In the genomic region with DNA sequence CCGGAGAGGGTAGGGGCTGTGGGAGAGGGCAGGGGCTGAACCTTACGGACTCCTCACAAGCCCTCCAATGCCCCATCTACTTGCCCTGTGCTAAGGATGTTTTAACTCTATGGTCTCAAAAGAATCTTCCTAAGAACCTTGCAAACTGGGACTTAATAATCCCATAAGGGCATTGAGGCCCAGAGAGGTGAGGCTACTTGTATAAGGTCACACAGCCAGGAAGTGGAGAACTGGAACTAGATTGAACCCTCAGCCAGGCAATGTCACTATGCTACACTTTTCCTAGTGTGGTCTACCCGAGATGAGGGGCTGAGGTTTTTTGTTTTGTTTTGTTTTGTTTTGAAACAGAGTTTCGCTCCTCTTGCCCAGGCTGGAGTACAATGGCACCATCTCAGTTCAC, we compare ENCODE assay signal across 22 cellular contexts. TPM values are rescaled to one million over a fixed set of nuclear protein-coding genes. Genes with fewer than 3 reads are reported as not detected.
"Had no signal": no experiment of that assay in that cellular context is flagged by ENCODE, and none has a peak within 500 bp of the region (broad histone marks: within the 10 kb centered on the region; RNA-seq: fewer than 3 reads in every experiment).

No MANE protein-coding gene starts in this region.

- H3K36me3 ChIP-seq: MG63 had no signal

- H3K4me3 ChIP-seq: MG63 had no signal

- FAIRE-seq: HTR-8/SVneo, RCC 7860 had no signal

- DNase-seq: Karpas-422, KG1, MG63, NCI-H1092, NCI-H1105 treated with DMSO at 0.1 percent for 48 hours, NCI-H1417 treated with DMSO at 0.1 percent for 48 hours, NCI-H146, NCI-H1694 treated with DMSO at 0.1 percent for 48 hours, NCI-H1930, NCI-H2081, NCI-H2107, NCI-H2227 treated with DMSO at 0.1 percent for 48 hours, NCI-H510A, NCI-H524 treated with DMSO at 0.1 percent for 48 hours, NCI-H69, NCI-H774, RPMI8226, SHP77 had no signal

- H3K27ac ChIP-seq: HL-60 had no signal

- H3K27me3 ChIP-seq: MG63 had no signal

- H3K9me3 ChIP-seq: MG63 had no signal

RNA-seq across cellular contexts. Expression of gene APOC4, which starts 10.5 kb away (rescaled TPM):
- total RNA-seq: SK-MEL-5 had no signal
